In genomic region chr15:64905119-64905831, GRCh38 we compare ENCODE assay signal across 8 cellular contexts. TPM values are rescaled to one million over a fixed set of nuclear protein-coding genes. Genes with fewer than 3 reads are reported as not detected.
DNase-seq lines count a peak whose midpoint lies in the region; ATAC-seq, FAIRE-seq and TF ChIP-seq lines count a peak whose summit lies in the region.

No MANE protein-coding gene starts in this region.

- TF ChIP-seq POLR2A in heart left ventricle (IDR thresholded peaks at IDR 0.05) = no peak

- FAIRE-seq in pancreas (lab: Jason Lieb, UNC) = no peak

- H3K27ac ChIP-seq in CD4-positive, alpha-beta T cell (ENCODE audit: low read depth, low read length) = no peak overlapping the region
- H3K27ac ChIP-seq in heart left ventricle (peak overlapping the region in 4 of 12 donors; percentile 5 to 59 (median 42)), pancreas (no peak overlapping the region)

- H3K27me3 ChIP-seq in CD4-positive, alpha-beta T cell (ENCODE audit: control insufficient read depth, insufficient read depth, low read length) = no peaks in the 10 kb centered on the region
- H3K27me3 ChIP-seq in heart left ventricle (peaks cover 0 to 2% (median 0%) of the 10 kb centered on the region in 9 donors), pancreas (peaks cover 0 to 3% (median 0%) of the 10 kb centered on the region in 4 donors)

- H3K4me3 Mint-ChIP-seq in CD4-positive, alpha-beta T cell = peak overlapping the region; percentile 79
- peak overlapping the region; percentile 81 for H3K4me3 Mint-ChIP-seq in type B pancreatic cell

- H3K27me3 Mint-ChIP-seq in CD4-positive, alpha-beta T cell = peaks cover 16% of the 10 kb centered on the region
- peaks cover 12% of the 10 kb centered on the region for H3K27me3 Mint-ChIP-seq in type B pancreatic cell

- H3K4me1 Mint-ChIP-seq in CD4-positive, alpha-beta T cell (ENCODE audit: low read depth) = peaks cover 46% of the 10 kb centered on the region
- peaks cover 13% of the 10 kb centered on the region for H3K4me1 Mint-ChIP-seq in type B pancreatic cell (ENCODE audit: unreplicated experiment)

- H3K27ac Mint-ChIP-seq in CD4-positive, alpha-beta T cell = no peak overlapping the region
- peak overlapping the region; percentile 71 for H3K27ac Mint-ChIP-seq in type B pancreatic cell

- CTCF ChIA-PET in CD4-positive, alpha-beta T cell (lab: Charles Lee) = interaction anchor here (0.6 to 3.7 kb wide), 19 partner anchors 10 to 218 kb away, joined by 3 to 38 read pairs (median 5); partner anchors contain the start of gene PLEKHO2

- peak; percentile 94 for TF ChIP-seq CTCF in CD4-positive, alpha-beta T cell (IDR thresholded peaks at IDR 0.05)
- TF ChIP-seq CTCF in heart left ventricle (IDR thresholded peaks at IDR 0.05) (peak; percentile 82 to 96 (median 91)), pancreas (IDR thresholded peaks at IDR 0.05) (peak; percentile 67 to 92 (median 74)), type B pancreatic cell (conservative IDR thresholded peaks at IDR 0.05) (peak; percentile 84)

- 15 to 18% (median 16%) methylated on average over 30 of the region's 30 CpGs for WGBS in heart left ventricle, 4 donors
- WGBS in pancreas, 2 donors = 13 to 15% methylated on average over 29 of the region's 30 CpGs

- H3K4me3 ChIP-seq in heart left ventricle (peak overlapping the region in 10 of 12 donors; percentile 10 to 59 (median 44)), pancreas (peak overlapping the region in 1 of 4 donors; percentile 33)

- H3K36me3 ChIP-seq in heart left ventricle = no peaks in the 10 kb centered on the region
- H3K36me3 ChIP-seq in pancreas = no peaks in the 10 kb centered on the region

- POLR2A ChIA-PET in CD4-positive, alpha-beta T cell (lab: Charles Lee) = interaction anchor here (0.6 to 6.2 kb wide), 3 partner anchors 11 to 1785 kb away, joined by 3 to 59 read pairs (median 3); no protein-coding TSS in a partner anchor

- peak; percentile 63 to 81 (median 74) for DNase-seq in CD4-positive, alpha-beta T cell
- DNase-seq in SKM-1 treated with dmso at 0.1 percent for 144 hours (lab: John Stamatoyannopoulos, UW; ENCODE audit: unreplicated experiment) (peak; percentile 78), heart left ventricle (peak; percentile 81 to 92 (median 83)), pancreas (peak; percentile 58 to 87 (median 74)), type B pancreatic cell (ENCODE audit: extremely low spot score, unreplicated experiment) (peak; percentile 83)
- peak; percentile 54 for DNase-seq in activated naive CD8-positive, alpha-beta T cell treated with anti-CD3 and anti-CD28 coated beads, Interleukin-2, amount 50 U/mL, for 16 hours (ENCODE audit: low read depth, low spot score)

- no peaks in the 10 kb centered on the region for H3K36me3 Mint-ChIP-seq in CD4-positive, alpha-beta T cell (ENCODE audit: low read depth)
- H3K36me3 Mint-ChIP-seq in type B pancreatic cell = no peaks in the 10 kb centered on the region

- H3K4me1 ChIP-seq in heart left ventricle (peaks cover 0 to 38% (median 2%) of the 10 kb centered on the region in 12 donors), pancreas (no peaks in the 10 kb centered on the region)

- no peaks in the 10 kb centered on the region for H3K9me3 Mint-ChIP-seq in CD4-positive, alpha-beta T cell
- H3K9me3 Mint-ChIP-seq in type B pancreatic cell = peaks cover 11% of the 10 kb centered on the region

- intact Hi-C loops in CD4-positive, alpha-beta T cell (cut with DNase I, micrococcal nuclease) = loop anchor here (1.0 to 10.0 kb wide), 6 partner anchors 48 to 740 kb away; partner anchors contain the start of gene PPIB (in 1 of the 2)
- intact Hi-C loops in heart left ventricle (cut with DNase I) = loop anchor here in 9 of 10 donors (1.0 to 10.0 kb wide), 10 partner anchors 78 to 218 kb away; partner anchors contain the start of gene PIF1 (in 1 of the 9)
- intact Hi-C loops in pancreas (cut with DNase I) = loop anchor here in 1 of 3 donors (5.0 kb wide), 1 partner anchor 173 kb away; no protein-coding TSS in a partner anchor

- ATAC-seq in CD4-positive, alpha-beta T cell (ENCODE audit: poor library complexity) = peak; percentile 74
- ATAC-seq in HG02642 (IDR thresholded peaks at IDR 0.05; ENCODE audit: poor library complexity, unreplicated experiment) = peak; percentile 74
- ATAC-seq in heart left ventricle = peak; percentile 68 to 95 (median 94)
- peak; percentile 82 to 98 (median 95) for ATAC-seq in pancreas
- ATAC-seq in GM19395 (IDR thresholded peaks at IDR 0.05; ENCODE audit: unreplicated experiment) = no peak

- peaks cover 10% of the 10 kb centered on the region for H3K9me3 ChIP-seq in CD4-positive, alpha-beta T cell (ENCODE audit: control insufficient read depth, low read length)
- H3K9me3 ChIP-seq in heart left ventricle (peaks cover 0 to 17% (median 11%) of the 10 kb centered on the region in 12 donors), pancreas (no peaks in the 10 kb centered on the region)

RNA-seq across cellular contexts. Expression of gene ANKDD1A, which starts 6.4 kb away (rescaled TPM):
- total RNA-seq in CD4-positive, alpha-beta T cell = 1 to 10 TPM in 1 of 2 experiments, under 1 TPM in 1; 0.95 to 1.9 TPM
- total RNA-seq in heart left ventricle (1 to 10 TPM in 5 of 9 donors, under 1 TPM in 4; 0.42 to 3.4 (median 1.1) TPM), pancreas (1 to 10 TPM; 2.0 to 4.9 (median 3.8) TPM), type B pancreatic cell (ENCODE audit: low replicate concordance) (2.3 and 3.2 TPM in 2 replicates)
- polyA plus RNA-seq in heart left ventricle (1 to 10 TPM in 1 of 2 donors, under 1 TPM in 1; 0.88 to 1.2 TPM), pancreas (1 to 10 TPM; 2.2 to 4.6 TPM)
